In genomic region chr11:134312807-134313206, GRCh38 we compare ENCODE assay signal across 7 cellular contexts. TPM values are rescaled to one million over a fixed set of nuclear protein-coding genes. Genes with fewer than 3 reads are reported as not detected.
"Had no signal": no experiment of that assay in that cellular context is flagged by ENCODE, and none has a peak within 500 bp of the region (broad histone marks: within the 10 kb centered on the region; RNA-seq: fewer than 3 reads in every experiment).

No MANE protein-coding gene starts in this region.

- DNase-seq: GM23248, HCEC 1CT, Karpas-422, KBM-7 had no signal

- H3K4me3 ChIP-seq: GM23248 had no signal

- H3K9ac ChIP-seq: GM23248, KMS-11 had no signal

- H2AFZ ChIP-seq: GM23248 had no signal

- ATAC-seq: HepG2 had no signal

- H3K4me2 ChIP-seq: KMS-11 had no signal

- H3K27ac ChIP-seq: GM23248, HL-60, KMS-11 had no signal

RNA-seq across cellular contexts. Expression of gene GLB1L2, which starts 19.0 kb away (rescaled TPM):
- total RNA-seq: GM23248 had no signal

RNA-seq across cellular contexts. Expression of gene GLB1L3, which starts 36.6 kb away (rescaled TPM):
- total RNA-seq: GM23248, HepG2 had no signal
